ENCODE assay signal across 20 cellular contexts in the genomic region with DNA sequence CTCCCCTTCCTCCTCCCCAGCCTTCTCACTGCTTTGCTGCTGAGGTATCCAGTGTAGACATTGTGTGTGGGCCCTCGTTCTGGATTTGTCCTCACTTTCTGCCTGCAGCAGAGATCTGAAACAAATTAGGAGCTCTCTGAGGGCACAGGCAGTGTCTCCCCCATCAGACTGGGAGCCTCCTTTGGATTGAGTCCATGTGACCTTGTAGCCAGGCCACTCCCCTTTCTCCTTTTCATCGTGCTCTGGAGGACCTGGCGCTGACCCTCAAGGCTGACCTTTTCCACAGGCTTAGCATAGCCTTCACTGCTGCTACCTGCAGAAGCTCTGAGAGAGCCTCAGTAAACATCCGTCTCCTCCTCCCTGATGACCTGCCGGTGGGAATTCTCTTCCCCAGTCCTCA.
"Had no signal": no experiment of that assay in that cellular context is flagged by ENCODE, and none has a peak within 500 bp of the region (broad histone marks: within the 10 kb centered on the region; RNA-seq: fewer than 3 reads in every experiment).

No MANE protein-coding gene starts in this region.

- DNase-seq: activated CD4-positive, alpha-beta memory T cell treated with anti-CD3 and anti-CD28 coated beads for 36 hours; activated CD4-positive, alpha-beta T cell treated with anti-CD3 and anti-CD28 coated beads, Interleukin-2, amount 10 ng/mL, durations not matched to agents 7 days and 5 days; activated CD4-positive, CD25-positive, alpha-beta regulatory T cell; activated CD8-positive, alpha-beta memory T cell treated with anti-CD3 and anti-CD28 coated beads for 24 hours; activated naive CD4-positive, alpha-beta T cell treated with anti-CD3 and anti-CD28 coated beads, Interleukin-2, amount 50 U/mL, for 16 hours; activated naive CD8-positive, alpha-beta T cell treated with anti-CD3 and anti-CD28 coated beads, Interleukin-2, amount 10 ng/mL, durations not matched to agents 7 days and 5 days; activated T-cell treated with anti-CD3 and anti-CD28 coated beads, Interleukin-2, amount 50 U/mL, for 72 hours; anterior cingulate cortex; NCI-H1105 treated with DMSO at 0.1 percent for 48 hours; NCI-H146; NCI-H187 treated with DMSO at 0.1 percent for 48 hours; NCI-H2081 treated with DMSO at 0.1 percent for 48 hours; NCI-H226; NCI-H526; NCI-H82; SIG-M5; T-helper 17 cell; T-helper 9 cell had no signal

- H3K4me3 Mint-ChIP-seq: activated CD4-positive, alpha-beta memory T cell treated with anti-CD3 and anti-CD28 coated beads for 36 hours; activated CD4-positive, alpha-beta T cell treated with anti-CD3 and anti-CD28 coated beads, Interleukin-2, amount 10 ng/mL, durations not matched to agents 7 days and 5 days; activated naive CD8-positive, alpha-beta T cell treated with anti-CD3 and anti-CD28 coated beads, Interleukin-2, amount 10 ng/mL, durations not matched to agents 7 days and 5 days; activated T-cell treated with anti-CD3 and anti-CD28 coated beads, Interleukin-2, amount 50 U/mL, for 72 hours; T-helper 17 cell had no signal

- H3K27me3 Mint-ChIP-seq: activated CD4-positive, alpha-beta memory T cell treated with anti-CD3 and anti-CD28 coated beads for 36 hours; activated CD4-positive, alpha-beta T cell treated with anti-CD3 and anti-CD28 coated beads, Interleukin-2, amount 10 ng/mL, durations not matched to agents 7 days and 5 days had no signal

- H3K27ac ChIP-seq: adrenal gland, VCaP had no signal

- H3K36me3 ChIP-seq: adrenal gland had no signal

- H3K27me3 ChIP-seq: adrenal gland had no signal

- H3K36me3 Mint-ChIP-seq: activated CD4-positive, alpha-beta memory T cell treated with anti-CD3 and anti-CD28 coated beads for 36 hours; activated naive CD8-positive, alpha-beta T cell treated with anti-CD3 and anti-CD28 coated beads, Interleukin-2, amount 10 ng/mL, durations not matched to agents 7 days and 5 days had no signal

- ATAC-seq: activated T-cell treated with anti-CD3 and anti-CD28 coated beads, Interleukin-2, amount 50 U/mL, for 72 hours; T-helper 17 cell had no signal

- H3K9me3 ChIP-seq: adrenal gland had no signal

- H3K27ac Mint-ChIP-seq: activated CD4-positive, alpha-beta memory T cell treated with anti-CD3 and anti-CD28 coated beads for 36 hours; activated T-cell treated with anti-CD3 and anti-CD28 coated beads, Interleukin-2, amount 50 U/mL, for 72 hours; T-helper 17 cell had no signal

- H3K4me3 ChIP-seq: adrenal gland had no signal

- H3K9me3 Mint-ChIP-seq: activated CD4-positive, alpha-beta memory T cell treated with anti-CD3 and anti-CD28 coated beads for 36 hours; activated CD4-positive, alpha-beta T cell treated with anti-CD3 and anti-CD28 coated beads, Interleukin-2, amount 10 ng/mL, durations not matched to agents 7 days and 5 days; activated naive CD8-positive, alpha-beta T cell treated with anti-CD3 and anti-CD28 coated beads, Interleukin-2, amount 10 ng/mL, durations not matched to agents 7 days and 5 days; activated T-cell treated with anti-CD3 and anti-CD28 coated beads, Interleukin-2, amount 50 U/mL, for 72 hours had no signal
